In the genomic region with DNA sequence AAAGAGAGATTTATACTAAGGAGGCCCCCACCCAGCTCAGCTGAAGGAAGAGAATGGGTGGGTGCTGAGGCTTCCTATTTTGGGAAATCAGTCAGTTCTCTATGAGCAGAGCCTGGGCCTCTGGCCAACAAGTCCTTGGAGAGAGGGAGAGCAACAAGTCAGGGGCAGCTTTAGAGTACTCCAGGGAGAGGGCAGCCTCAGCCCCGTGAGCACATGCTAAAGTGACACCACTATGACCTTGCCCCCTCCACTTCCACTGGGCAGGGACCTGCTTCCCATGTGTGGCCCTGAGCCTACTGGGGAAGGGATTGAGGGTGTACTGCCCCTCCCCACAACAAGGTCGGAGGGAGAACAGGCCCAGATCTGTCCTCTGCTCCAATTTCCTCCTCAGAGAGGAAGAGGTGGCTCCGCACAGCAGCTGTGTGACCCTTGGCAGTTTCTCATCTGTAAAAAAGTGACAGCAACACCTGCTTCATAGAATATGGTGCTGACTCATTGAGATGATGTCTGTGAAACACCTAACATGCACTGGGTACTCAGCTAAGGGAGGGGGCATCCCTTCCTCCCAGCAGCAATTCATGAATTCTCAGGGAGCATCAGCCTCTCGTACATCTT, we compare ENCODE assay signal across 9 cellular contexts.
DNase-seq lines count a peak whose midpoint lies in the region; ATAC-seq, FAIRE-seq and TF ChIP-seq lines count a peak whose summit lies in the region.
"Had no signal": no experiment of that assay in that cellular context is flagged by ENCODE, and none has a peak within 500 bp of the region (broad histone marks: within the 10 kb centered on the region; RNA-seq: fewer than 3 reads in every experiment).

No MANE protein-coding gene starts in this region.

- no peak overlapping the region for H3K27ac ChIP-seq in ovary
- no peak overlapping the region for H3K27ac ChIP-seq in hepatocyte

- no peak overlapping the region for H3K4me3 Mint-ChIP-seq in activated naive CD4-positive, alpha-beta T cell treated with anti-CD3 and anti-CD28 coated beads for 36 hours

- TF ChIP-seq POLR2A in ovary (IDR thresholded peaks at IDR 0.05) = no peak

- peaks cover 23% of the 10 kb centered on the region for H3K4me1 ChIP-seq in ovary (ENCODE audit: insufficient read depth)
- peaks cover 57% of the 10 kb centered on the region for H3K4me1 ChIP-seq in hepatocyte (ENCODE audit: insufficient read depth)

- TF ChIP-seq EP300 in ovary (IDR thresholded peaks at IDR 0.05) = no peak

- H2AFZ ChIP-seq in hepatocyte = no peak overlapping the region

- H3K27ac Mint-ChIP-seq in activated naive CD4-positive, alpha-beta T cell treated with anti-CD3 and anti-CD28 coated beads for 36 hours = no peak overlapping the region
- H3K27ac Mint-ChIP-seq: IgD-negative memory B cell had no signal

- H3K9me3 Mint-ChIP-seq in activated naive CD4-positive, alpha-beta T cell treated with anti-CD3 and anti-CD28 coated beads for 36 hours = no peaks in the 10 kb centered on the region
- H3K9me3 Mint-ChIP-seq: IgD-negative memory B cell had no signal

- H3K36me3 ChIP-seq in ovary (no peaks in the 10 kb centered on the region), hepatocyte (replicated peaks; ENCODE audit: insufficient read depth, low read depth) (no peaks in the 10 kb centered on the region)

- no peaks in the 10 kb centered on the region for H3K27me3 ChIP-seq in ovary
- no peaks in the 10 kb centered on the region for H3K27me3 ChIP-seq in hepatocyte

- ATAC-seq in GM18909 (IDR thresholded peaks at IDR 0.05; ENCODE audit: poor library complexity, unreplicated experiment) = peak; percentile 76
- peak; percentile 50 for ATAC-seq in HG03025 (IDR thresholded peaks at IDR 0.05; ENCODE audit: low FRiP score, unreplicated experiment)

- H3K79me2 ChIP-seq in hepatocyte = no peaks in the 10 kb centered on the region

- H3K4me2 ChIP-seq in hepatocyte = no peak overlapping the region

- no peaks in the 10 kb centered on the region for H4K20me1 ChIP-seq in hepatocyte (ENCODE audit: insufficient read depth, poor library complexity, severe bottlenecking)

- H3K4me1 Mint-ChIP-seq in activated naive CD4-positive, alpha-beta T cell treated with anti-CD3 and anti-CD28 coated beads for 36 hours (ENCODE audit: low read depth) = peaks cover 9% of the 10 kb centered on the region

- FAIRE-seq in frontal cortex (lab: Jason Lieb, UNC) = no peak

- DNase-seq in UCSD-AML1 (lab: John Stamatoyannopoulos, UW; ENCODE audit: unreplicated experiment) = peak; percentile 43
- peak in 4 of 5 donors; percentile 41 to 69 (median 52) for DNase-seq in ovary
- no peak for DNase-seq in activated naive CD4-positive, alpha-beta T cell treated with anti-CD3 and anti-CD28 coated beads for 36 hours
- no peak for DNase-seq in frontal cortex (ENCODE audit: low spot score in 2 of 2)
- no peak for DNase-seq in T1000 (lab: John Stamatoyannopoulos, UW)
- no peak for DNase-seq in hepatocyte (ENCODE audit: low spot score)

- H3K36me3 Mint-ChIP-seq in activated naive CD4-positive, alpha-beta T cell treated with anti-CD3 and anti-CD28 coated beads for 36 hours (ENCODE audit: low read depth) = no peaks in the 10 kb centered on the region
- H3K36me3 Mint-ChIP-seq: IgD-negative memory B cell had no signal

- H3K4me3 ChIP-seq in ovary = no peak overlapping the region
- H3K4me3 ChIP-seq in hepatocyte = no peak overlapping the region

- TF ChIP-seq CTCF in ovary (IDR thresholded peaks at IDR 0.05) (no peak), hepatocyte (IDR thresholded peaks at IDR 0.05; ENCODE audit: poor library complexity) (no peak)

- H3K27me3 Mint-ChIP-seq in activated naive CD4-positive, alpha-beta T cell treated with anti-CD3 and anti-CD28 coated beads for 36 hours (ENCODE audit: low read depth) = no peaks in the 10 kb centered on the region
- H3K27me3 Mint-ChIP-seq: IgD-negative memory B cell had no signal

- CTCF ChIA-PET in activated naive CD4-positive, alpha-beta T cell treated with anti-CD3 and anti-CD28 coated beads for 36 hours (lab: Charles Lee) = interaction anchor here (0.6 to 1.2 kb wide), 3 partner anchors 9 to 173 kb away, joined by 3 read pairs; no protein-coding TSS in a partner anchor

- no peaks in the 10 kb centered on the region for H3K9me2 ChIP-seq in hepatocyte (replicated peaks; ENCODE audit: insufficient read depth)

- intact Hi-C loops in ovary (cut with DNase I) = loop anchor here in 1 of 4 donors (5.0 kb wide), 1 partner anchor 47 kb away; no protein-coding TSS in a partner anchor
- intact Hi-C loops in activated naive CD4-positive, alpha-beta T cell treated with anti-CD3 and anti-CD28 coated beads for 36 hours (cut with micrococcal nuclease) = no loop called here

- no peaks in the 10 kb centered on the region for H3K9me3 ChIP-seq in ovary
- H3K9me3 ChIP-seq in hepatocyte (ENCODE audit: low read depth) = no peaks in the 10 kb centered on the region

- WGBS in ovary, 3 donors = 50 to 62% (median 54%) methylated on average over 4 of the region's 4 CpGs
- 73% methylated on average over 4 of the region's 4 CpGs for WGBS in hepatocyte (ENCODE audit: low lambda C conversion rate, missing lambda C conversion rate)

Comparison
In these comparisons a context has a peak if more than half of its experiments do, and no peak if none do; other contexts are left out.
1. DNase-seq: peak in UCSD-AML1 (single experiment) and ovary (4 of 5); none in activated naive CD4-positive, alpha-beta T cell treated with anti-CD3 and anti-CD28 coated beads for 36 hours (single experiment), frontal cortex (0 of 2), T1000 (single experiment) and hepatocyte (single experiment).